ENCODE assay signal across 10 cellular contexts in the genomic region with DNA sequence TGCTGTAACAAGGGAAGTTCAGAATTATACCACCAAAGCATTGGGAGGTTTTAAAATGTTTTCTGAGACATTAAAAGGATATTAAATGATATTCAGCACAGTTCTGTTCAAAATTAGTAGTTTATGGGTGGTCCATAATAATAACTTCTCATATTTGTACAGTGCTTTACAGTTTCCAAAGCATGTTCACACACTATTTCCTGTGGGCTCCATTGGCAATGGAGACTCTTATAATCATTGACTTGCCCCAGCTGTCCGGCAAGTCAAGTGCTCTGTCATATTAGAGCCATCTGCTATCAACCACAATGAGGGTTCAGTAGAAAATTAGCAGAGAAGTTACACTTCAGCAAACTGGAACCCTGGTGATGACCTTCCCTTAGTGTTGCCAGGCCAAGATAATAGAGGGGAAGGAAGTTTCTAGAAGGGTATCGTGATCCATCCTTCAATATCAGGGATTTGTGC.
DNase-seq lines count a peak whose midpoint lies in the region; ATAC-seq and TF ChIP-seq lines count a peak whose summit lies in the region.
"Had no signal": no experiment of that assay in that cellular context is flagged by ENCODE, and none has a peak within 500 bp of the region (broad histone marks: within the 10 kb centered on the region; RNA-seq: fewer than 3 reads in every experiment).

No MANE protein-coding gene starts in this region.

- peaks cover 28% of the 10 kb centered on the region for H3K4me1 Mint-ChIP-seq in activated T-helper 1 cell treated with anti-CD3 and anti-CD28 coated beads, Interleukin-12 subunit alpha, Interleukin-12 subunit beta, Interleukin-2, Interleukin-4 antibody, amounts not matched to agents 30 ng/mL and 10 ng/mL and 1 ng/mL, durations not matched to agents 14 hours and 24 hours and 36 hours (ENCODE audit: low read depth)

- H3K36me3 ChIP-seq in left lung: no peaks in the 10 kb centered on the region
- H3K36me3 ChIP-seq: gastroesophageal sphincter had no signal

- ATAC-seq in GM18498 (IDR thresholded peaks at IDR 0.05; ENCODE audit: unreplicated experiment) (peak; percentile 63), GM19468 (IDR thresholded peaks at IDR 0.05; ENCODE audit: extremely low read depth, unreplicated experiment) (peak; percentile 61), HG03342 (IDR thresholded peaks at IDR 0.05; ENCODE audit: unreplicated experiment) (peak; percentile 72), left lung (no peak), left ventricle myocardium superior (no peak)
- ATAC-seq: gastroesophageal sphincter had no signal

- H3K27me3 ChIP-seq in left lung: peaks cover 0 to 4% of the 10 kb centered on the region in 2 donors

- H3K4me3 Mint-ChIP-seq in activated T-helper 1 cell treated with anti-CD3 and anti-CD28 coated beads, Interleukin-12 subunit alpha, Interleukin-12 subunit beta, Interleukin-2, Interleukin-4 antibody, amounts not matched to agents 30 ng/mL and 10 ng/mL and 1 ng/mL, durations not matched to agents 14 hours and 24 hours and 36 hours: no peak overlapping the region
- H3K4me3 Mint-ChIP-seq: T-helper 1 cell treated with Interleukin-12 subunit alpha and Interleukin-12 subunit beta and Interleukin-4 antibody, amounts not matched to agents 30 μg/mL and 1 μg/mL, for 36 hours had no signal

- intact Hi-C loops in left lung (cut with DNase I) (no loop called here), left ventricle myocardium superior (cut with micrococcal nuclease) (no loop called here)
- intact Hi-C loops in activated T-helper 1 cell treated with anti-CD3 and anti-CD28 coated beads, Interleukin-12 subunit alpha, Interleukin-12 subunit beta, Interleukin-2, Interleukin-4 antibody, amounts not matched to agents 30 ng/mL and 10 ng/mL and 1 ng/mL, durations not matched to agents 14 hours and 24 hours and 36 hours (cut with micrococcal nuclease): loop anchor here (1.0 to 5.0 kb wide), 6 partner anchors 9 to 795 kb away; no protein-coding TSS in a partner anchor

- no peaks in the 10 kb centered on the region for H3K9me3 Mint-ChIP-seq in activated T-helper 1 cell treated with anti-CD3 and anti-CD28 coated beads, Interleukin-12 subunit alpha, Interleukin-12 subunit beta, Interleukin-2, Interleukin-4 antibody, amounts not matched to agents 30 ng/mL and 10 ng/mL and 1 ng/mL, durations not matched to agents 14 hours and 24 hours and 36 hours
- H3K9me3 Mint-ChIP-seq: T-helper 1 cell treated with Interleukin-12 subunit alpha and Interleukin-12 subunit beta and Interleukin-4 antibody, amounts not matched to agents 30 μg/mL and 1 μg/mL, for 36 hours had no signal

- no peak for DNase-seq in left lung
- no peak for DNase-seq in activated T-helper 1 cell treated with anti-CD3 and anti-CD28 coated beads, Interleukin-12 subunit alpha, Interleukin-12 subunit beta, Interleukin-2, Interleukin-4 antibody, amounts not matched to agents 30 ng/mL and 10 ng/mL and 1 ng/mL, durations not matched to agents 14 hours and 24 hours and 36 hours (ENCODE audit: low spot score)
- DNase-seq in NCI-H2081 treated with DMSO at 0.1 percent for 48 hours (lab: John Stamatoyannopoulos, UW): no peak
- no peak for DNase-seq in left ventricle myocardium superior
- DNase-seq: effector CD4-positive, alpha-beta T cell had no signal

- peaks cover 2% of the 10 kb centered on the region for H3K36me3 Mint-ChIP-seq in activated T-helper 1 cell treated with anti-CD3 and anti-CD28 coated beads, Interleukin-12 subunit alpha, Interleukin-12 subunit beta, Interleukin-2, Interleukin-4 antibody, amounts not matched to agents 30 ng/mL and 10 ng/mL and 1 ng/mL, durations not matched to agents 14 hours and 24 hours and 36 hours (ENCODE audit: low read depth)

- H3K9me3 ChIP-seq in left lung: no peaks in the 10 kb centered on the region
- H3K9me3 ChIP-seq: gastroesophageal sphincter had no signal

- H3K27me3 Mint-ChIP-seq in activated T-helper 1 cell treated with anti-CD3 and anti-CD28 coated beads, Interleukin-12 subunit alpha, Interleukin-12 subunit beta, Interleukin-2, Interleukin-4 antibody, amounts not matched to agents 30 ng/mL and 10 ng/mL and 1 ng/mL, durations not matched to agents 14 hours and 24 hours and 36 hours (ENCODE audit: insufficient read depth): peaks cover 11% of the 10 kb centered on the region

- TF ChIP-seq CTCF in left lung (IDR thresholded peaks at IDR 0.05): peak; percentile 1 to 7

- no peaks in the 10 kb centered on the region for H3K4me1 ChIP-seq in left lung
- H3K4me1 ChIP-seq: gastroesophageal sphincter had no signal

- H3K4me3 ChIP-seq in left lung: no peak overlapping the region
- H3K4me3 ChIP-seq: gastroesophageal sphincter had no signal

- H3K27ac Mint-ChIP-seq in activated T-helper 1 cell treated with anti-CD3 and anti-CD28 coated beads, Interleukin-12 subunit alpha, Interleukin-12 subunit beta, Interleukin-2, Interleukin-4 antibody, amounts not matched to agents 30 ng/mL and 10 ng/mL and 1 ng/mL, durations not matched to agents 14 hours and 24 hours and 36 hours: no peak overlapping the region
- H3K27ac Mint-ChIP-seq: T-helper 1 cell treated with Interleukin-12 subunit alpha and Interleukin-12 subunit beta and Interleukin-4 antibody, amounts not matched to agents 30 μg/mL and 1 μg/mL, for 36 hours had no signal

- H3K27ac ChIP-seq in left lung: no peak overlapping the region
- H3K27ac ChIP-seq: gastroesophageal sphincter had no signal

Comparison
In these comparisons a context has a peak if more than half of its experiments do, and no peak if none do; other contexts are left out.
1. ATAC-seq: peak in GM18498 (single experiment), GM19468 (single experiment) and HG03342 (single experiment); none in left lung (single experiment) and left ventricle myocardium superior (single experiment).